7 cellular contexts compared by ENCODE assay signal in genomic region chr18:79960161-79960801, GRCh38. TPM values are rescaled to one million over a fixed set of nuclear protein-coding genes. Genes with fewer than 3 reads are reported as not detected.
DNase-seq lines count a peak whose midpoint lies in the region; FAIRE-seq and TF ChIP-seq lines count a peak whose summit lies in the region.
"Not testable (repeated sequence)": the region's sequence is repeated elsewhere in the genome, so short reads cannot be mapped to it uniquely, and the experiment has no call there.

No MANE protein-coding gene starts in this region.

- not testable (repeated sequence) for H3K79me2 ChIP-seq in astrocyte (ENCODE audit: insufficient read depth, low read length)

- not testable (repeated sequence) for TF ChIP-seq CTCF in astrocyte (IDR thresholded peaks at IDR 0.05; ENCODE audit: insufficient read depth, low read depth, low read length); fibroblast of villous mesenchyme (IDR thresholded peaks at IDR 0.05; ENCODE audit: insufficient read depth, low read depth, low read length); nephron (IDR thresholded peaks at IDR 0.05; ENCODE audit: unreplicated experiment in 3 of 3)

- H3K4me3 ChIP-seq in astrocyte (ENCODE audit: insufficient read depth, low read depth, low read length); fibroblast of villous mesenchyme (ENCODE audit: low read depth, low read length): not testable (repeated sequence)

- H3K9ac ChIP-seq in astrocyte (ENCODE audit: low read length) = peak overlapping the region; percentile 14

- H3K4me3 Mint-ChIP-seq in T-helper 2 cell treated with Interferon-gamma antibody and Interleukin-4, amounts not matched to agents 5 μg/mL and 100 μg/mL, for 36 hours = peak overlapping the region; percentile 73
- not testable (repeated sequence) for H3K4me3 Mint-ChIP-seq in astrocyte (ENCODE audit: unreplicated experiment)
- peak overlapping the region; percentile 34 to 43 (median 34) for H3K4me3 Mint-ChIP-seq in nephron

- not testable (repeated sequence) for H3K9me3 Mint-ChIP-seq in T-helper 2 cell treated with Interferon-gamma antibody and Interleukin-4, amounts not matched to agents 5 μg/mL and 100 μg/mL, for 36 hours; astrocyte (ENCODE audit: unreplicated experiment); nephron

- H3K27ac Mint-ChIP-seq in T-helper 2 cell treated with Interferon-gamma antibody and Interleukin-4, amounts not matched to agents 5 μg/mL and 100 μg/mL, for 36 hours = peak overlapping the region; percentile 83
- not testable (repeated sequence) for H3K27ac Mint-ChIP-seq in astrocyte (ENCODE audit: unreplicated experiment)
- H3K27ac Mint-ChIP-seq in nephron = peak overlapping the region; percentile 14 to 72 (median 40)

- peaks cover 38% of the 10 kb centered on the region for H3K4me1 ChIP-seq in astrocyte (ENCODE audit: insufficient read depth, low read length)

- H3K4me1 Mint-ChIP-seq in T-helper 2 cell treated with Interferon-gamma antibody and Interleukin-4, amounts not matched to agents 5 μg/mL and 100 μg/mL, for 36 hours (ENCODE audit: low read depth) = peaks cover 26% of the 10 kb centered on the region
- peaks cover 27% of the 10 kb centered on the region for H3K4me1 Mint-ChIP-seq in astrocyte (ENCODE audit: low read depth, unreplicated experiment)
- peaks cover 31% of the 10 kb centered on the region for H3K4me1 Mint-ChIP-seq in nephron

- DNase-seq in ELF-1 (ENCODE audit: low read depth, low spot score) (peak; percentile 88), M059J (ENCODE audit: low read depth) (peak; percentile 62), NCI-H69 (lab: John Stamatoyannopoulos, UW) (peak; percentile 14), astrocyte (ENCODE audit: low read depth) (peak; percentile 74), fibroblast of villous mesenchyme (ENCODE audit: low read depth) (peak; percentile 79)
- DNase-seq in T-helper 2 cell treated with Interferon-gamma antibody and Interleukin-4, amounts not matched to agents 5 μg/mL and 100 μg/mL, for 36 hours (ENCODE audit: low spot score) = not testable (repeated sequence)

- not testable (repeated sequence) for H3K27me3 Mint-ChIP-seq in T-helper 2 cell treated with Interferon-gamma antibody and Interleukin-4, amounts not matched to agents 5 μg/mL and 100 μg/mL, for 36 hours (ENCODE audit: low read depth); astrocyte (ENCODE audit: low read depth, unreplicated experiment); nephron (ENCODE audit: low read depth)

- not testable (repeated sequence) for H4K20me1 ChIP-seq in astrocyte (ENCODE audit: insufficient read depth, low read length)

- H3K9me3 ChIP-seq in astrocyte (ENCODE audit: insufficient read depth, low read depth, low read length) = not testable (repeated sequence)

- peak overlapping the region; percentile 69 for H3K4me2 ChIP-seq in astrocyte (ENCODE audit: low read length)

- H3K27ac ChIP-seq in astrocyte (ENCODE audit: low read depth, low read length) = not testable (repeated sequence)

- H3K36me3 ChIP-seq in astrocyte (ENCODE audit: insufficient read depth, low read length) = not testable (repeated sequence)

- H3K27me3 ChIP-seq in astrocyte (ENCODE audit: insufficient read depth, low read length) = not testable (repeated sequence)

- H2AFZ ChIP-seq in astrocyte (ENCODE audit: low read depth, low read length) = peak overlapping the region; percentile 34

- not testable (repeated sequence) for FAIRE-seq in astrocyte (lab: Jason Lieb, UNC)

- not testable (repeated sequence) for H3K36me3 Mint-ChIP-seq in T-helper 2 cell treated with Interferon-gamma antibody and Interleukin-4, amounts not matched to agents 5 μg/mL and 100 μg/mL, for 36 hours (ENCODE audit: low read depth); astrocyte (ENCODE audit: low read depth, unreplicated experiment); nephron (ENCODE audit: low read depth)

RNA-seq across cellular contexts. Expression of gene HSBP1L1, which starts 4.2 kb away (rescaled TPM):
- 1.8 and 6.8 TPM in 2 replicates for total RNA-seq in M059J (2014; rRNA removed; shearing (Covaris generic))
- total RNA-seq in astrocyte = 3.8 and 6.1 TPM in 2 replicates
- total RNA-seq in fibroblast of villous mesenchyme = 13.5 and 22.0 TPM in 2 replicates

RNA-seq across cellular contexts. Expression of gene SLC66A2, which starts 8.8 kb away (rescaled TPM):
- 28.7 and 30.5 TPM in 2 replicates for total RNA-seq in M059J (2014; rRNA removed; shearing (Covaris generic))
- total RNA-seq in astrocyte (25.3 and 27.6 TPM in 2 replicates), fibroblast of villous mesenchyme (23.3 and 28.3 TPM in 2 replicates)

RNA-seq across cellular contexts. Expression of gene TXNL4A, which starts 28.1 kb away (rescaled TPM):
- 96.0 and 135 TPM in 2 replicates for total RNA-seq in M059J (2014; rRNA removed; shearing (Covaris generic))
- total RNA-seq in astrocyte (126 and 135 TPM in 2 replicates), fibroblast of villous mesenchyme (46.6 and 59.9 TPM in 2 replicates)
